10 cellular contexts compared by ENCODE assay signal in genomic region chr3:171028779-171029232, GRCh38. TPM values are rescaled to one million over a fixed set of nuclear protein-coding genes. Genes with fewer than 3 reads are reported as not detected.
DNase-seq lines count a peak whose midpoint lies in the region; ATAC-seq and TF ChIP-seq lines count a peak whose summit lies in the region.
"Had no signal": no experiment of that assay in that cellular context is flagged by ENCODE, and none has a peak within 500 bp of the region (broad histone marks: within the 10 kb centered on the region; RNA-seq: fewer than 3 reads in every experiment).

No MANE protein-coding gene starts in this region.

- no peak overlapping the region for H3K4me3 Mint-ChIP-seq in progenitor cell of endocrine pancreas (ENCODE audit: low read depth)

- peaks cover 3% of the 10 kb centered on the region for H3K27me3 Mint-ChIP-seq in progenitor cell of endocrine pancreas

- TF ChIP-seq CTCF in WI38 (IDR thresholded peaks at IDR 0.05; ENCODE audit: low read depth, low read length) (no peak), left ventricle myocardium inferior (IDR thresholded peaks at IDR 0.05; ENCODE audit: borderline replicate concordance) (no peak), progenitor cell of endocrine pancreas (IDR thresholded peaks at IDR 0.05; ENCODE audit: unreplicated experiment) (no peak)

- H3K27ac ChIP-seq in left ventricle myocardium inferior (replicated peaks): peak overlapping the region; percentile 44
- H3K27ac ChIP-seq: neutrophil had no signal

- H3K9me3 ChIP-seq in left ventricle myocardium inferior (replicated peaks): no peaks in the 10 kb centered on the region
- H3K9me3 ChIP-seq: neutrophil had no signal

- peak overlapping the region; percentile 36 for H3K4me3 ChIP-seq in WI38 (ENCODE audit: low read depth, low read length)
- peak overlapping the region; percentile 63 for H3K4me3 ChIP-seq in left ventricle myocardium inferior

- intact Hi-C loops in left ventricle myocardium inferior (cut with micrococcal nuclease): no loop called here
- intact Hi-C loops in sciatic nerve (cut with DNase I): no loop called here
- intact Hi-C loops in posterior vena cava (cut with DNase I): no loop called here

- no peaks in the 10 kb centered on the region for H3K9me3 Mint-ChIP-seq in progenitor cell of endocrine pancreas (ENCODE audit: low read depth)

- DNase-seq in GM03348 (ENCODE audit: low spot score) (peak; percentile 81), left ventricle myocardium inferior (no peak), sciatic nerve (ENCODE audit: low spot score) (no peak), posterior vena cava (ENCODE audit: low spot score) (no peak), SKM-1 (lab: John Stamatoyannopoulos, UW; ENCODE audit: unreplicated experiment) (no peak), progenitor cell of endocrine pancreas (ENCODE audit: low spot score, unreplicated experiment) (no peak)

- H3K36me3 ChIP-seq in left ventricle myocardium inferior: no peaks in the 10 kb centered on the region
- H3K36me3 ChIP-seq: neutrophil had no signal

- H3K27me3 ChIP-seq in left ventricle myocardium inferior (ENCODE audit: low read depth): peaks cover 4% of the 10 kb centered on the region

- peaks cover 19% of the 10 kb centered on the region for H3K4me1 ChIP-seq in left ventricle myocardium inferior

- no peaks in the 10 kb centered on the region for H3K36me3 Mint-ChIP-seq in progenitor cell of endocrine pancreas (ENCODE audit: insufficient read depth)

- peaks cover 25% of the 10 kb centered on the region for H3K4me1 Mint-ChIP-seq in progenitor cell of endocrine pancreas (ENCODE audit: low read depth)

- no peak overlapping the region for H3K27ac Mint-ChIP-seq in progenitor cell of endocrine pancreas

- ATAC-seq in sciatic nerve (peak; percentile 93), HG03521 (IDR thresholded peaks at IDR 0.05; ENCODE audit: unreplicated experiment) (no peak)

RNA-seq across cellular contexts. Expression of gene SLC2A2, which starts 2.3 kb away (rescaled TPM):
- total RNA-seq in left ventricle myocardium inferior (not detected), sciatic nerve (not detected), posterior vena cava (not detected), progenitor cell of endocrine pancreas (1.5 TPM in 2 replicates)
- total RNA-seq: T-helper 2 cell treated with Interferon-gamma antibody and Interleukin-4, amounts not matched to agents 100 ng/mL and 5 ng/mL, for 36 hours had no signal
